Comparison of ENCODE assay signal across 8 cellular contexts in the genomic region with DNA sequence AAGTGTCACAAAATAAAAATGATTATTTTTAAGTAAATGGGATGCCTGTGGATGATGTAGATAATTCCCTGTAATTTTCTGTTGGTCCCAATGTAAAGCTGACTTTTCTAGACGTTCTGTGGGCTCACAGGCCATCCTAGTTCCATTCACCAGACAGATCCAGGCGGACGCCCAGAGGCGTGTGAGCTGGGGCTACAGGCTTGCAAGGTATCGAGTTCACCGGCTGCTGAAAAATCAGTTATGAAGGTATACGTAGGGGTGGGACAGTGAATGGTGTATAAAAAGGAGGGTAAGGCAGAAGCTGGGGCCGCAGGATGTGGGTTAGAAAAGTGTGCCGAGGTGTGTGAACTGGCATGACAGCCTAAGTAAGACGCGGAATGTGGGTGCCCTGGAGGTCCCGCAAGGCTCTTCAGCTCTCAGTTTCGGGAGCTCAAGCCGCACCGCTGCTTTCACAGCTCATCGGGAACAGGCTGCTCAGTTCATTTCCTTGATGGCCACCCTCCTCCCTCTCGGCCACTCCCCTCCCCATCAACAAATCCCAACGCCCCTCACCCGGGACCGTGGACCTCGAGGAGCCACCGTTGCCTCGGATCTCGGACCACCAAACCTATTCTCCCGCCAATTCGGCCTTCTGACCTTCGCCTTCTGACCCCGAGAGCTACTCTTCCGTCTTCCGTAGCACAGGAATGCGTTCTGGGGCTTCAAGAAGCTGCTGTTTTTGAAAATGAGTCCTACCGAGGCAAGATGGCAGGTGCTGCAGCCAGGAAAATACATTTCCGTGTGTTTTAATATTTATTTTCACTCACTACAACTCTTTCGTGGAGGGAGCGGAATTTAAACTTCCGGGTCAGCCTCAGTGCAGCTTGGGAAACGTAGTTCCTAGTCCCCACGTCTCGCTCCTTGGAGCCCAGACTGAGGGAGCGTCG. TPM values are rescaled to one million over a fixed set of nuclear protein-coding genes. Genes with fewer than 3 reads are reported as not detected.
DNase-seq lines count a peak whose midpoint lies in the region; ATAC-seq, FAIRE-seq and TF ChIP-seq lines count a peak whose summit lies in the region.

A gene with protein sequence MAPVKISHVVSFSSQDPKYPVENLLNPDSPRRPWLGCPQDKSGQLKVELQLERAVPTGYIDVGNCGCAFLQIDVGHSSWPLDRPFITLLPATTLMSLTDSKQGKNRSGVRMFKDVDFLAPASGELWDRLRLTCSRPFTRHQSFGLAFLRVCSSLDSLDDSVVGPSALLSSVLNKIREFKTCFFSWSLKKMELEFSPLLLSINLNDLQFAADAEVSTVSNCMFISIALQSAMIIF (minus strand): TSS at position 782 of the 926 bp plus-strand sequence. CDS start 5,241 bp downstream, outside the sequence.

- H3K9ac ChIP-seq in Loucy (ENCODE audit: low read depth, low read length, poor library complexity, severe bottlenecking) (peak within 1 kb of the TSS; percentile 84), trophoblast cell (ENCODE audit: low read length) (peak within 1 kb of the TSS; percentile 85)

- ATAC-seq in Right ventricle myocardium superior (ENCODE audit: poor library complexity) = peak; percentile 95

- H2AFZ ChIP-seq in Loucy (ENCODE audit: low read length) = peak within 1 kb of the TSS; percentile 85
- H2AFZ ChIP-seq in trophoblast cell (ENCODE audit: insufficient read depth, low read length, poor library complexity) = peak within 1 kb of the TSS; percentile 96

- H4K91ac ChIP-seq in trophoblast cell (ENCODE audit: low read depth, low read length) = peak within 1 kb of the TSS; percentile 67

- H3K79me2 ChIP-seq in Loucy (ENCODE audit: insufficient read depth, low read length) (peaks cover 55% of the 10 kb centered on the region), trophoblast cell (ENCODE audit: control insufficient read depth, insufficient read depth, low read length, poor library complexity) (peaks cover 14% of the 10 kb centered on the region)

- H3K79me1 ChIP-seq in trophoblast cell (ENCODE audit: low read length) = peaks cover 9% of the 10 kb centered on the region

- H3K4me3 Mint-ChIP-seq in activated naive CD4-positive, alpha-beta T cell treated with anti-CD3 and anti-CD28 coated beads, Interleukin-2, amount 50 U/mL, for 24 hours = peak within 1 kb of the TSS; percentile 98

- H3K36me3 ChIP-seq in GM06990 (ENCODE audit: control insufficient read depth, insufficient read depth, low read length) = no peaks in the 10 kb centered on the region
- peaks cover 11% of the 10 kb centered on the region for H3K36me3 ChIP-seq in HAP-1 (replicated peaks)
- no peaks in the 10 kb centered on the region for H3K36me3 ChIP-seq in Loucy (ENCODE audit: insufficient read depth, low read length)
- peaks cover 0 to 2% of the 10 kb centered on the region in 2 experiments for H3K36me3 ChIP-seq in trophoblast cell (ENCODE audit: control insufficient read depth in 1 of 2, insufficient read depth in 2 of 2, low read length in 2 of 2)

- H3F3A ChIP-seq in Loucy (ENCODE audit: low read depth) = no peaks in the 10 kb centered on the region

- peak within 1 kb of the TSS; percentile 84 for H3K14ac ChIP-seq in trophoblast cell (ENCODE audit: low read length)

- peak within 1 kb of the TSS; percentile 99 for H3K27ac Mint-ChIP-seq in activated naive CD4-positive, alpha-beta T cell treated with anti-CD3 and anti-CD28 coated beads, Interleukin-2, amount 50 U/mL, for 24 hours

- H3K36me3 Mint-ChIP-seq in activated naive CD4-positive, alpha-beta T cell treated with anti-CD3 and anti-CD28 coated beads, Interleukin-2, amount 50 U/mL, for 24 hours = peaks cover 4% of the 10 kb centered on the region

- H3K4me3 ChIP-seq in GM06990 (replicated peaks; ENCODE audit: low read depth, low read length) (peak within 1 kb of the TSS; percentile 76), HAP-1 (peak within 1 kb of the TSS; percentile 80), Loucy (ENCODE audit: low read length, poor library complexity, severe bottlenecking) (peak within 1 kb of the TSS; percentile 75), trophoblast cell (ENCODE audit: low read depth, low read length) (peak within 1 kb of the TSS; percentile 81)

- H3K27ac ChIP-seq in trophoblast cell (ENCODE audit: low read depth, low read length) = peak within 1 kb of the TSS; percentile 69

- H3K23ac ChIP-seq in trophoblast cell (ENCODE audit: low read length) = no peak within 1 kb of the TSS

- H3K4me2 ChIP-seq in Loucy (ENCODE audit: low read depth, low read length, poor library complexity, severe bottlenecking) = peak within 1 kb of the TSS; percentile 80
- H3K4me2 ChIP-seq in trophoblast cell (ENCODE audit: low read length) = peak within 1 kb of the TSS; percentile 82

- no peaks in the 10 kb centered on the region for H3K27me3 ChIP-seq in GM06990 (replicated peaks; ENCODE audit: control insufficient read depth, insufficient read depth, low read length)
- H3K27me3 ChIP-seq in HAP-1 (ENCODE audit: low read depth) = no peaks in the 10 kb centered on the region
- no peaks in the 10 kb centered on the region for H3K27me3 ChIP-seq in Loucy (ENCODE audit: insufficient read depth, low read length, poor library complexity, severe bottlenecking)
- H3K27me3 ChIP-seq in trophoblast cell (ENCODE audit: insufficient read depth, low read length) = no peaks in the 10 kb centered on the region

- H4K12ac ChIP-seq in trophoblast cell (ENCODE audit: low read depth, low read length) = peak within 1 kb of the TSS; percentile 89

- peak; percentile 72 for TF ChIP-seq POLR2A in Raji (IDR thresholded peaks at IDR 0.05; ENCODE audit: insufficient read depth, low read depth, low read length)

- H3K4me1 Mint-ChIP-seq in activated naive CD4-positive, alpha-beta T cell treated with anti-CD3 and anti-CD28 coated beads, Interleukin-2, amount 50 U/mL, for 24 hours = peaks cover 51% of the 10 kb centered on the region

- peak within 1 kb of the TSS; percentile 80 for H3K18ac ChIP-seq in trophoblast cell (ENCODE audit: low read length)

- WGBS in trophoblast cell (ENCODE audit: extremely low coverage, insufficient coverage, insufficient read length) = no CpG with 5 or more reads among the region's 41 CpGs

- no peak for FAIRE-seq in urothelium cell line (lab: Jason Lieb, UNC)

- no peak for TF ChIP-seq CTCF in GM06990 (IDR thresholded peaks at IDR 0.05; ENCODE audit: insufficient read depth, low read length, poor library complexity, severe bottlenecking)
- no peak for TF ChIP-seq CTCF in Loucy (conservative IDR thresholded peaks at IDR 0.05; ENCODE audit: low read length)

- peaks cover 15% of the 10 kb centered on the region for H4K20me1 ChIP-seq in Loucy (ENCODE audit: insufficient read depth, low read length, poor library complexity, severe bottlenecking)

- no peaks in the 10 kb centered on the region for H3K9me2 ChIP-seq in Loucy (replicated peaks; ENCODE audit: low read depth, low read length)

- peak within 1 kb of the TSS; percentile 93 for H3K4ac ChIP-seq in trophoblast cell (ENCODE audit: low read depth, low read length)

- H2BK5ac ChIP-seq in trophoblast cell (ENCODE audit: low read depth, low read length, poor library complexity) = peak within 1 kb of the TSS; percentile 89

- H3K9me3 ChIP-seq in HAP-1 (no peaks in the 10 kb centered on the region), Loucy (ENCODE audit: insufficient read depth, low read depth, low read length) (no peaks in the 10 kb centered on the region), trophoblast cell (ENCODE audit: insufficient read depth, low read depth, low read length) (no peaks in the 10 kb centered on the region)

- H3K9me3 Mint-ChIP-seq in activated naive CD4-positive, alpha-beta T cell treated with anti-CD3 and anti-CD28 coated beads, Interleukin-2, amount 50 U/mL, for 24 hours = no peaks in the 10 kb centered on the region

- H4K8ac ChIP-seq in trophoblast cell (ENCODE audit: low read depth, low read length) = peak within 1 kb of the TSS; percentile 93

- no peak within 1 kb of the TSS for H2AK5ac ChIP-seq in trophoblast cell (ENCODE audit: low read length)

- DNase-seq in GM06990 (ENCODE audit: extremely low read depth, insufficient read length) = peak; percentile 85
- DNase-seq in HAP-1 (ENCODE audit: low spot score in 2 of 2) = peak; percentile 81 to 84
- peak; percentile 58 for DNase-seq in Right ventricle myocardium superior
- peak in 1 of 2 donors; percentile 88 for DNase-seq in trophoblast cell
- peak; percentile 88 for DNase-seq in urothelium cell line (ENCODE audit: low spot score)

- no peaks in the 10 kb centered on the region for H3K27me3 Mint-ChIP-seq in activated naive CD4-positive, alpha-beta T cell treated with anti-CD3 and anti-CD28 coated beads, Interleukin-2, amount 50 U/mL, for 24 hours

- H3K4me1 ChIP-seq in HAP-1 (peaks cover 12% of the 10 kb centered on the region), Loucy (ENCODE audit: insufficient read depth, low read length, poor library complexity, severe bottlenecking) (peaks cover 38% of the 10 kb centered on the region), trophoblast cell (ENCODE audit: control insufficient read depth in 1 of 2, insufficient read depth in 2 of 2, low read length in 2 of 2) (peaks cover 6 to 7% of the 10 kb centered on the region in 2 experiments)

- in situ Hi-C loops in HAP-1 (cut with MboI; ENCODE audit: low sequenced_read_pairs) = no loop called here

- intact Hi-C loops in Right ventricle myocardium superior (cut with DNase I) = no loop called here

- no peak within 1 kb of the TSS for H2BK12ac ChIP-seq in trophoblast cell (ENCODE audit: low read length)

- H2BK120ac ChIP-seq in trophoblast cell (ENCODE audit: insufficient read depth, low read length, poor library complexity) = peak within 1 kb of the TSS; percentile 62

RNA-seq across cellular contexts. Expression of the gene that starts here (rescaled TPM):
- 2.7 TPM for total RNA-seq in Right ventricle myocardium superior
- polyA plus RNA-seq in trophoblast cell (2013) = 2.2 and 2.3 TPM in 2 replicates
